ENCODE assay signal across 1 cellular context in the genomic region with DNA sequence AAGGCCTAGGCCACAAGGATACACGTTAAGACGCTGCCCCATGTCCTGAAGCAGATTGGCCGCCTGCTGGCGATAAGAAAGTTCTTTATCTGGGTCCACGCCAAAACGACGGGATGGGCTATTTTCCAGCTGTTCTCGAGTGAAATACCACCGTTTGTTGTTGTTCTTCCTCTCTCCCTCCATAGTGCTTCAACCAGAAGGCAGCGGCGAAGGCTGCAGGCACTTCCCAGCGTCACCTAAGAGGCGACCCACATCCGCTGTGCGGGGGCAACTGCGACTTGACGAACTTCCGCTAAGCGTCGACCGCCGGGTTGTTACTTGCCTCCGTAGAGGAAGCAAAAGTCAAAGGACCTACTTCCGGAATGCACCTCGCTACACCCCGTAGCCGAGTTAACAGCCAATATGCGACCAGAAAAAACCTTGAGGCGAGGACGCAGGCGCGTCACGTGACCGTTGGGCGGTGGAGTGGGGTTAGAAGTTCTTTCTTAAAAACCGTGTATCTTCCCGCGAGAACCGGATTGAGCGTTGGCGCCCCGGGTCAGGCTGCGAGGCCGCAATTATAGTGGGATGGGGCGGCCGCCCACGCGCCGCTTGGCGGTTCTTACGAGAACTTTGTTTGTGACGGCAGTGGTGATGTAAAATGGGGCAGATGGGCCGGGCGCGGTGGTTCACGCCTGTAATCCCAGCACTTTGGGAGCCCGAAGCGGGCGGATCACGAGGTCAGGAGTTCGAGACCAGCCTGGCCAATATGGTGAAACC.
TF ChIP-seq lines count a peak whose summit lies in the region.

A gene (minus strand): TSS at position 215 of the 759 bp plus-strand sequence. CDS start 32 bp downstream, at position 183.

TF ChIP-seq in HepG2, 621 proteins besides CTCF, POLR2A, EP300 and RAD21 (continued from another document and continues in another):
- TF ChIP-seq, protein P1, sequence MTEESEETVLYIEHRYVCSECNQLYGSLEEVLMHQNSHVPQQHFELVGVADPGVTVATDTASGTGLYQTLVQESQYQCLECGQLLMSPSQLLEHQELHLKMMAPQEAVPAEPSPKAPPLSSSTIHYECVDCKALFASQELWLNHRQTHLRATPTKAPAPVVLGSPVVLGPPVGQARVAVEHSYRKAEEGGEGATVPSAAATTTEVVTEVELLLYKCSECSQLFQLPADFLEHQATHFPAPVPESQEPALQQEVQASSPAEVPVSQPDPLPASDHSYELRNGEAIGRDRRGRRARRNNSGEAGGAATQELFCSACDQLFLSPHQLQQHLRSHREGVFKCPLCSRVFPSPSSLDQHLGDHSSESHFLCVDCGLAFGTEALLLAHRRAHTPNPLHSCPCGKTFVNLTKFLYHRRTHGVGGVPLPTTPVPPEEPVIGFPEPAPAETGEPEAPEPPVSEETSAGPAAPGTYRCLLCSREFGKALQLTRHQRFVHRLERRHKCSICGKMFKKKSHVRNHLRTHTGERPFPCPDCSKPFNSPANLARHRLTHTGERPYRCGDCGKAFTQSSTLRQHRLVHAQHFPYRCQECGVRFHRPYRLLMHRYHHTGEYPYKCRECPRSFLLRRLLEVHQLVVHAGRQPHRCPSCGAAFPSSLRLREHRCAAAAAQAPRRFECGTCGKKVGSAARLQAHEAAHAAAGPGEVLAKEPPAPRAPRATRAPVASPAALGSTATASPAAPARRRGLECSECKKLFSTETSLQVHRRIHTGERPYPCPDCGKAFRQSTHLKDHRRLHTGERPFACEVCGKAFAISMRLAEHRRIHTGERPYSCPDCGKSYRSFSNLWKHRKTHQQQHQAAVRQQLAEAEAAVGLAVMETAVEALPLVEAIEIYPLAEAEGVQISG (CRISPR knock-in tag; IDR thresholded peaks at IDR 0.05), result peak; percentile 93
- no peak; the same call in 1 of the 2 replicates for TF ChIP-seq ZKSCAN8 (CRISPR knock-in tag; IDR thresholded peaks at IDR 0.05; ENCODE audit: borderline replicate concordance)
- TF ChIP-seq, protein P2, sequence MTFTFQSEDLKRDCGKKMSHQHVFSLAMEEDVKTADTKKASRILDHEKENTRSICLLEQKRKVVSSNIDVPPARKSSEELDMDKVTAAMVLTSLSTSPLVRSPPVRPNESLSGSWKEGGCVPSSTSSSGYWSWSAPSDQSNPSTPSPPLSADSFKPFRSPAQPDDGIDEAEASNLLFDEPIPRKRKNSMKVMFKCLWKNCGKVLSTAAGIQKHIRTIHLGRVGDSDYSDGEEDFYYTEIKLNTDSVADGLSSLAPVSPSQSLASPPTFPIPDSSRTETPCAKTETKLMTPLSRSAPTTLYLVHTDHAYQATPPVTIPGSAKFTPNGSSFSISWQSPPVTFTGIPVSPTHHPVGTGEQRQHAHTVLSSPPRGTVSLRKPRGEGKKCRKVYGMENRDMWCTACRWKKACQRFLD (CRISPR knock-in tag; IDR thresholded peaks at IDR 0.05; ENCODE audit: borderline replicate concordance), result no peak; the same call in 1 of the 2 replicates
- no peak for TF ChIP-seq ZBTB42 (CRISPR knock-in tag; IDR thresholded peaks at IDR 0.05)
- TF ChIP-seq ZNF569 (CRISPR knock-in tag; IDR thresholded peaks at IDR 0.05; ENCODE audit: borderline replicate concordance), result no peak
- TF ChIP-seq ZNF225 (CRISPR knock-in tag; IDR thresholded peaks at IDR 0.05), result no peak
- TF ChIP-seq KDM5A (IDR thresholded peaks at IDR 0.05; ENCODE audit: borderline replicate concordance, low read length), result peak; percentile 79
- TF ChIP-seq MLLT10 (CRISPR knock-in tag; IDR thresholded peaks at IDR 0.05), result 0 out of 2 replicates have a peak, but pooled peaks have one; percentile 31
- no peak for TF ChIP-seq CC2D1A (CRISPR knock-in tag; IDR thresholded peaks at IDR 0.05)
- TF ChIP-seq ZSCAN12 (CRISPR knock-in tag; IDR thresholded peaks at IDR 0.05), result no peak
- TF ChIP-seq SMARCE1 (IDR thresholded peaks at IDR 0.05; ENCODE audit: borderline replicate concordance), result no peak
- TF ChIP-seq ZBTB20 (CRISPR knock-in tag; IDR thresholded peaks at IDR 0.05; ENCODE audit: borderline replicate concordance, low read depth), result peak; percentile 81; the same call in 1 of the 2 replicates
- TF ChIP-seq ATAD3A (CRISPR knock-in tag; IDR thresholded peaks at IDR 0.05), result no peak
- TF ChIP-seq, protein P3, sequence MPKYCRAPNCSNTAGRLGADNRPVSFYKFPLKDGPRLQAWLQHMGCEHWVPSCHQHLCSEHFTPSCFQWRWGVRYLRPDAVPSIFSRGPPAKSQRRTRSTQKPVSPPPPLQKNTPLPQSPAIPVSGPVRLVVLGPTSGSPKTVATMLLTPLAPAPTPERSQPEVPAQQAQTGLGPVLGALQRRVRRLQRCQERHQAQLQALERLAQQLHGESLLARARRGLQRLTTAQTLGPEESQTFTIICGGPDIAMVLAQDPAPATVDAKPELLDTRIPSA (CRISPR knock-in tag; IDR thresholded peaks at IDR 0.05; ENCODE audit: borderline replicate concordance), result no peak
- peak; percentile 37; the same call in 1 of the 2 replicates for TF ChIP-seq RCOR2 (CRISPR knock-in tag; IDR thresholded peaks at IDR 0.05)
- TF ChIP-seq, protein P4, sequence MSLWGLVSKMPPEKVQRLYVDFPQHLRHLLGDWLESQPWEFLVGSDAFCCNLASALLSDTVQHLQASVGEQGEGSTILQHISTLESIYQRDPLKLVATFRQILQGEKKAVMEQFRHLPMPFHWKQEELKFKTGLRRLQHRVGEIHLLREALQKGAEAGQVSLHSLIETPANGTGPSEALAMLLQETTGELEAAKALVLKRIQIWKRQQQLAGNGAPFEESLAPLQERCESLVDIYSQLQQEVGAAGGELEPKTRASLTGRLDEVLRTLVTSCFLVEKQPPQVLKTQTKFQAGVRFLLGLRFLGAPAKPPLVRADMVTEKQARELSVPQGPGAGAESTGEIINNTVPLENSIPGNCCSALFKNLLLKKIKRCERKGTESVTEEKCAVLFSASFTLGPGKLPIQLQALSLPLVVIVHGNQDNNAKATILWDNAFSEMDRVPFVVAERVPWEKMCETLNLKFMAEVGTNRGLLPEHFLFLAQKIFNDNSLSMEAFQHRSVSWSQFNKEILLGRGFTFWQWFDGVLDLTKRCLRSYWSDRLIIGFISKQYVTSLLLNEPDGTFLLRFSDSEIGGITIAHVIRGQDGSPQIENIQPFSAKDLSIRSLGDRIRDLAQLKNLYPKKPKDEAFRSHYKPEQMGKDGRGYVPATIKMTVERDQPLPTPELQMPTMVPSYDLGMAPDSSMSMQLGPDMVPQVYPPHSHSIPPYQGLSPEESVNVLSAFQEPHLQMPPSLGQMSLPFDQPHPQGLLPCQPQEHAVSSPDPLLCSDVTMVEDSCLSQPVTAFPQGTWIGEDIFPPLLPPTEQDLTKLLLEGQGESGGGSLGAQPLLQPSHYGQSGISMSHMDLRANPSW (CRISPR knock-in tag; IDR thresholded peaks at IDR 0.05; ENCODE audit: borderline replicate concordance), result peak; percentile 59; the same call in 1 of the 2 replicates
- 0 out of 2 replicates have a peak, but pooled peaks have one; percentile 6 for TF ChIP-seq HNF4G (IDR thresholded peaks at IDR 0.05; ENCODE audit: borderline replicate concordance, low read depth, low read length)
- peak; percentile 6; the same call in 1 of the 2 replicates for TF ChIP-seq HNF4G (CRISPR knock-in tag; IDR thresholded peaks at IDR 0.05; ENCODE audit: borderline replicate concordance, low read depth)
- peak; percentile 19; the same call in 1 of the 2 replicates for TF ChIP-seq BCL6 (CRISPR knock-in tag; IDR thresholded peaks at IDR 0.05)
- no peak for TF ChIP-seq ZKSCAN1 (IDR thresholded peaks at IDR 0.05; ENCODE audit: low read length)
- TF ChIP-seq, protein P5, sequence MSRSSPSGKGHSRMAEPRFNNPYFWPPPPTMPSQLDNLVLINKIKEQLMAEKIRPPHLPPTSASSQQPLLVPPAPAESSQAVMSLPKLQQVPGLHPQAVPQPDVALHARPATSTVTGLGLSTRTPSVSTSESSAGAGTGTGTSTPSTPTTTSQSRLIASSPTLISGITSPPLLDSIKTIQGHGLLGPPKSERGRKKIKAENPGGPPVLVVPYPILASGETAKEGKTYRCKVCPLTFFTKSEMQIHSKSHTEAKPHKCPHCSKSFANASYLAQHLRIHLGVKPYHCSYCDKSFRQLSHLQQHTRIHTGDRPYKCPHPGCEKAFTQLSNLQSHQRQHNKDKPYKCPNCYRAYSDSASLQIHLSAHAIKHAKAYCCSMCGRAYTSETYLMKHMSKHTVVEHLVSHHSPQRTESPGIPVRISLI (CRISPR knock-in tag; IDR thresholded peaks at IDR 0.05; ENCODE audit: borderline replicate concordance), result peak; percentile 82; the same call in 1 of the 2 replicates
- no peak for TF ChIP-seq ZNF577 (CRISPR knock-in tag; IDR thresholded peaks at IDR 0.05; ENCODE audit: borderline replicate concordance, low read depth)
- TF ChIP-seq ADNP (CRISPR knock-in tag; IDR thresholded peaks at IDR 0.05), result peak; percentile 95
- 0 out of 2 replicates have a peak, but pooled peaks have one; percentile 16 for TF ChIP-seq SIX4 (CRISPR knock-in tag; IDR thresholded peaks at IDR 0.05)
- no peak for TF ChIP-seq NBN (conservative IDR thresholded peaks at IDR 0.05)
- TF ChIP-seq ARHGAP35 (CRISPR knock-in tag; IDR thresholded peaks at IDR 0.05; ENCODE audit: borderline replicate concordance), result no peak; the same call in 1 of the 2 replicates
- no peak for TF ChIP-seq SETDB1 (CRISPR knock-in tag; IDR thresholded peaks at IDR 0.05; ENCODE audit: borderline replicate concordance)
- TF ChIP-seq BRD4 (CRISPR knock-in tag; IDR thresholded peaks at IDR 0.05), result 0 out of 2 replicates have a peak, but pooled peaks have one; percentile 0
- peak; percentile 97 for TF ChIP-seq PHF21A (CRISPR knock-in tag; IDR thresholded peaks at IDR 0.05)
- no peak; the same call in 1 of the 2 replicates for TF ChIP-seq MTA1 (CRISPR knock-in tag; IDR thresholded peaks at IDR 0.05; ENCODE audit: borderline replicate concordance)
- peak; percentile 71; the same call in 1 of the 2 replicates for TF ChIP-seq ZSCAN31 (CRISPR knock-in tag; IDR thresholded peaks at IDR 0.05; ENCODE audit: low read depth)
- TF ChIP-seq, protein P6, sequence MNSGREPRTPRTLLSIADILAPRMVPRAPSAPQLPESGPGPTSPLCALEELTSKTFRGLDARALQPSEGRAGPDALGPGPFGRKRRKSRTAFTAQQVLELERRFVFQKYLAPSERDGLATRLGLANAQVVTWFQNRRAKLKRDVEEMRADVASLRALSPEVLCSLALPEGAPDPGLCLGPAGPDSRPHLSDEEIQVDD (CRISPR knock-in tag; IDR thresholded peaks at IDR 0.05; ENCODE audit: borderline replicate concordance), result no peak
- peak; percentile 95 for TF ChIP-seq THAP11 (CRISPR knock-in tag; IDR thresholded peaks at IDR 0.05)
- peak; percentile 77; the same call in 1 of the 2 replicates for TF ChIP-seq ZNF607 (CRISPR knock-in tag; IDR thresholded peaks at IDR 0.05; ENCODE audit: borderline replicate concordance)
- TF ChIP-seq, protein P7, sequence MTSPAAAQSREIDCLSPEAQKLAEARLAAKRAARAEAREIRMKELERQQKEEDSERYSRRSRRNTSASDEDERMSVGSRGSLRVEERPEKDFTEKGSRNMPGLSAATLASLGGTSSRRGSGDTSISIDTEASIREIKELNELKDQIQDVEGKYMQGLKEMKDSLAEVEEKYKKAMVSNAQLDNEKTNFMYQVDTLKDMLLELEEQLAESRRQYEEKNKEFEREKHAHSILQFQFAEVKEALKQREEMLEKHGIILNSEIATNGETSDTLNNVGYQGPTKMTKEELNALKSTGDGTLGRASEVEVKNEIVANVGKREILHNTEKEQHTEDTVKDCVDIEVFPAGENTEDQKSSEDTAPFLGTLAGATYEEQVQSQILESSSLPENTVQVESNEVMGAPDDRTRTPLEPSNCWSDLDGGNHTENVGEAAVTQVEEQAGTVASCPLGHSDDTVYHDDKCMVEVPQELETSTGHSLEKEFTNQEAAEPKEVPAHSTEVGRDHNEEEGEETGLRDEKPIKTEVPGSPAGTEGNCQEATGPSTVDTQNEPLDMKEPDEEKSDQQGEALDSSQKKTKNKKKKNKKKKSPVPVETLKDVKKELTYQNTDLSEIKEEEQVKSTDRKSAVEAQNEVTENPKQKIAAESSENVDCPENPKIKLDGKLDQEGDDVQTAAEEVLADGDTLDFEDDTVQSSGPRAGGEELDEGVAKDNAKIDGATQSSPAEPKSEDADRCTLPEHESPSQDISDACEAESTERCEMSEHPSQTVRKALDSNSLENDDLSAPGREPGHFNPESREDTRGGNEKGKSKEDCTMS (CRISPR knock-in tag; conservative IDR thresholded peaks at IDR 0.05), result no peak
- no peak for TF ChIP-seq WIZ (CRISPR knock-in tag; IDR thresholded peaks at IDR 0.05)
- TF ChIP-seq, protein P8, sequence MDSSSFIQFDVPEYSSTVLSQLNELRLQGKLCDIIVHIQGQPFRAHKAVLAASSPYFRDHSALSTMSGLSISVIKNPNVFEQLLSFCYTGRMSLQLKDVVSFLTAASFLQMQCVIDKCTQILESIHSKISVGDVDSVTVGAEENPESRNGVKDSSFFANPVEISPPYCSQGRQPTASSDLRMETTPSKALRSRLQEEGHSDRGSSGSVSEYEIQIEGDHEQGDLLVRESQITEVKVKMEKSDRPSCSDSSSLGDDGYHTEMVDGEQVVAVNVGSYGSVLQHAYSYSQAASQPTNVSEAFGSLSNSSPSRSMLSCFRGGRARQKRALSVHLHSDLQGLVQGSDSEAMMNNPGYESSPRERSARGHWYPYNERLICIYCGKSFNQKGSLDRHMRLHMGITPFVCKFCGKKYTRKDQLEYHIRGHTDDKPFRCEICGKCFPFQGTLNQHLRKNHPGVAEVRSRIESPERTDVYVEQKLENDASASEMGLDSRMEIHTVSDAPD (CRISPR knock-in tag; IDR thresholded peaks at IDR 0.05), result peak; percentile 51; the same call in 1 of the 2 replicates
- TF ChIP-seq ZNF33B (CRISPR knock-in tag; IDR thresholded peaks at IDR 0.05), result no peak; the same call in 1 of the 2 replicates
- TF ChIP-seq PAF1 (CRISPR knock-in tag; IDR thresholded peaks at IDR 0.05), result no peak
- TF ChIP-seq ZNF543 (CRISPR knock-in tag; IDR thresholded peaks at IDR 0.05), result peak; percentile 76
- 0 out of 2 replicates have a peak, but pooled peaks have one; percentile 26 for TF ChIP-seq ZMAT3 (CRISPR knock-in tag; conservative IDR thresholded peaks at IDR 0.05)
- TF ChIP-seq ATF7 (IDR thresholded peaks at IDR 0.05), result no peak
- no peak for TF ChIP-seq ATF7 (CRISPR knock-in tag; IDR thresholded peaks at IDR 0.05)
- TF ChIP-seq ZNF572 (CRISPR knock-in tag; IDR thresholded peaks at IDR 0.05), result peak; percentile 90
- TF ChIP-seq HOXA9 (CRISPR knock-in tag; IDR thresholded peaks at IDR 0.05; ENCODE audit: borderline replicate concordance), result no peak
- no peak; the same call in 1 of the 2 replicates for TF ChIP-seq MEIS1 (CRISPR knock-in tag; IDR thresholded peaks at IDR 0.05; ENCODE audit: borderline replicate concordance)
- TF ChIP-seq ZNF644 (CRISPR knock-in tag; IDR thresholded peaks at IDR 0.05; ENCODE audit: low read depth), result 0 out of 2 replicates have a peak, but pooled peaks have one; percentile 34
- peak; percentile 96 for TF ChIP-seq PHF8 (CRISPR knock-in tag; IDR thresholded peaks at IDR 0.05)
- TF ChIP-seq, protein P9, sequence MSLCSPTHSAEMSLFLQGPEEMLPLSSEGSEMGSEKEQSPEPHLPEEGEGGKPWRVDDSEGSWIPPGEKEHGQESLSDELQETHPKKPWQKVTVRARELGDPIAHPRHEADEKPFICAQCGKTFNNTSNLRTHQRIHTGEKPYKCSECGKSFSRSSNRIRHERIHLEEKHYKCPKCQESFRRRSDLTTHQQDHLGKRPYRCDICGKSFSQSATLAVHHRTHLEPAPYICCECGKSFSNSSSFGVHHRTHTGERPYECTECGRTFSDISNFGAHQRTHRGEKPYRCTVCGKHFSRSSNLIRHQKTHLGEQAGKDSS (CRISPR knock-in tag; IDR thresholded peaks at IDR 0.05; ENCODE audit: borderline replicate concordance, low read depth), result no peak; the same call in 1 of the 2 replicates
- TF ChIP-seq SNAPC2 (CRISPR knock-in tag; IDR thresholded peaks at IDR 0.05), result no peak; the same call in 1 of the 2 replicates
- peak; percentile 80; the same call in 1 of the 2 replicates for TF ChIP-seq KLF12 (CRISPR knock-in tag; IDR thresholded peaks at IDR 0.05; ENCODE audit: borderline replicate concordance)
- TF ChIP-seq ZNF766 (CRISPR knock-in tag; IDR thresholded peaks at IDR 0.05; ENCODE audit: borderline replicate concordance), result 0 out of 2 replicates have a peak, but pooled peaks have one; percentile 48
